13 cellular contexts compared by ENCODE assay signal in genomic region chr6:166325383-166326042, GRCh38. TPM values are rescaled to one million over a fixed set of nuclear protein-coding genes. Genes with fewer than 3 reads are reported as not detected.
DNase-seq lines count a peak whose midpoint lies in the region; ATAC-seq and TF ChIP-seq lines count a peak whose summit lies in the region.
"Had no signal": no experiment of that assay in that cellular context is flagged by ENCODE, and none has a peak within 500 bp of the region (broad histone marks: within the 10 kb centered on the region; RNA-seq: fewer than 3 reads in every experiment).

No MANE protein-coding gene starts in this region.

- DNase-seq in endodermal cell = peak; percentile 81
- DNase-seq in neural progenitor cell (ENCODE audit: low spot score) = no peak
- DNase-seq in ovary = no peak
- DNase-seq in heart right ventricle = no peak
- DNase-seq in COLO668 (lab: John Stamatoyannopoulos, UW; ENCODE audit: unreplicated experiment) = no peak
- DNase-seq: sigmoid colon had no signal

- H3K9me3 Mint-ChIP-seq in endodermal cell = no peaks in the 10 kb centered on the region
- H3K9me3 Mint-ChIP-seq in neural progenitor cell = no peaks in the 10 kb centered on the region
- H3K9me3 Mint-ChIP-seq: CD14-positive monocyte had no signal

- WGBS in endodermal cell (ENCODE audit: insufficient coverage in 1 of 2, insufficient read length in 1 of 2), 2 experiments = 68 to 93% methylated on average over 3 to 6 of the region's 6 CpGs
- WGBS in ovary, 3 donors = 85 to 89% (median 86%) methylated on average over 6 of the region's 6 CpGs
- WGBS in heart right ventricle, 2 donors = 81 to 87% methylated on average over 6 of the region's 6 CpGs

- H3K9ac ChIP-seq in endodermal cell (ENCODE audit: extremely low read depth, low read length, poor library complexity, severe bottlenecking) (no peak overlapping the region), neural progenitor cell (no peak overlapping the region)

- peaks cover 26% of the 10 kb centered on the region for H4K20me1 ChIP-seq in neural progenitor cell (ENCODE audit: low read depth)

- no peak overlapping the region for H2AFZ ChIP-seq in neural progenitor cell (replicated peaks)

- H3K36me3 ChIP-seq in endodermal cell (ENCODE audit: control insufficient read depth, insufficient read depth, low read length) (peaks cover 71% of the 10 kb centered on the region), neural progenitor cell (no peaks in the 10 kb centered on the region), ovary (no peaks in the 10 kb centered on the region), heart right ventricle (peaks cover 0 to 90% (median 26%) of the 10 kb centered on the region in 9 donors)

- no peak overlapping the region for H3K27ac ChIP-seq in endodermal cell (ENCODE audit: low read depth, low read length)
- no peak overlapping the region for H3K27ac ChIP-seq in neural progenitor cell
- H3K27ac ChIP-seq in ovary = no peak overlapping the region
- H3K27ac ChIP-seq in heart right ventricle = no peak overlapping the region
- H3K27ac ChIP-seq: sigmoid colon, tibial nerve, VCaP had no signal

- no peaks in the 10 kb centered on the region for H3K27me3 ChIP-seq in endodermal cell (ENCODE audit: control insufficient read depth, insufficient read depth, low read length, poor library complexity, severe bottlenecking)
- no peaks in the 10 kb centered on the region for H3K27me3 ChIP-seq in neural progenitor cell
- no peaks in the 10 kb centered on the region for H3K27me3 ChIP-seq in ovary
- no peaks in the 10 kb centered on the region for H3K27me3 ChIP-seq in heart right ventricle
- H3K27me3 ChIP-seq: sigmoid colon, tibial nerve had no signal

- no peak overlapping the region for H3K4me2 ChIP-seq in neural progenitor cell

- H3K4me3 Mint-ChIP-seq in endodermal cell = no peak overlapping the region
- H3K4me3 Mint-ChIP-seq in neural progenitor cell = no peak overlapping the region
- H3K4me3 Mint-ChIP-seq: CD14-positive monocyte had no signal

- peak overlapping the region; percentile 19 for H3K4me3 ChIP-seq in endodermal cell (ENCODE audit: low read length)
- no peak overlapping the region for H3K4me3 ChIP-seq in neural progenitor cell
- no peak overlapping the region for H3K4me3 ChIP-seq in ovary
- no peak overlapping the region for H3K4me3 ChIP-seq in heart right ventricle
- H3K4me3 ChIP-seq: sigmoid colon, tibial nerve had no signal

- no peak for TF ChIP-seq CTCF in endodermal cell (conservative IDR thresholded peaks at IDR 0.05)
- no peak for TF ChIP-seq CTCF in neural progenitor cell (IDR thresholded peaks at IDR 0.05)
- TF ChIP-seq CTCF in ovary (IDR thresholded peaks at IDR 0.05) = no peak
- TF ChIP-seq CTCF in heart right ventricle (IDR thresholded peaks at IDR 0.05) = no peak

- no peak for TF ChIP-seq EP300 in ovary (IDR thresholded peaks at IDR 0.05)

- no peak for TF ChIP-seq POLR2A in ovary (IDR thresholded peaks at IDR 0.05)

- peaks cover 22% of the 10 kb centered on the region for H3K79me2 ChIP-seq in neural progenitor cell (ENCODE audit: low read depth)

- H3K27ac Mint-ChIP-seq in endodermal cell = peak overlapping the region; percentile 71
- H3K27ac Mint-ChIP-seq in neural progenitor cell = no peak overlapping the region

- peaks cover 22% of the 10 kb centered on the region for H3K4me1 Mint-ChIP-seq in endodermal cell
- H3K4me1 Mint-ChIP-seq in neural progenitor cell = peaks cover 9% of the 10 kb centered on the region
- H3K4me1 Mint-ChIP-seq: CD14-positive monocyte had no signal

- H3K36me3 Mint-ChIP-seq in endodermal cell (ENCODE audit: low read depth) (peaks cover 50% of the 10 kb centered on the region), neural progenitor cell (peaks cover 10% of the 10 kb centered on the region)

- H3K27me3 Mint-ChIP-seq in endodermal cell (ENCODE audit: insufficient read depth) (no peaks in the 10 kb centered on the region), neural progenitor cell (ENCODE audit: insufficient read depth, low read depth) (no peaks in the 10 kb centered on the region)

- intact Hi-C loops in ovary (cut with DNase I) = no loop called here
- intact Hi-C loops in heart right ventricle (cut with DNase I) = loop anchor here in 1 of 10 donors (5.0 kb wide), 1 partner anchor 57 kb away; the partner anchor contains the start of gene MPC1

- H3K9me3 ChIP-seq in endodermal cell (ENCODE audit: control insufficient read depth, low read length) = no peaks in the 10 kb centered on the region
- no peaks in the 10 kb centered on the region for H3K9me3 ChIP-seq in neural progenitor cell (ENCODE audit: low read depth)
- no peaks in the 10 kb centered on the region for H3K9me3 ChIP-seq in ovary
- no peaks in the 10 kb centered on the region for H3K9me3 ChIP-seq in heart right ventricle
- H3K9me3 ChIP-seq: sigmoid colon, tibial nerve had no signal

- H3K4me1 ChIP-seq in endodermal cell (ENCODE audit: control insufficient read depth, insufficient read depth, low read length) (peaks cover 14% of the 10 kb centered on the region), neural progenitor cell (peaks cover 9% of the 10 kb centered on the region), ovary (ENCODE audit: insufficient read depth) (no peaks in the 10 kb centered on the region), heart right ventricle (peaks cover 0 to 8% (median 6%) of the 10 kb centered on the region in 9 donors)

- H3F3A ChIP-seq in neural progenitor cell (ENCODE audit: low read depth) = no peaks in the 10 kb centered on the region

- ATAC-seq in GM18520 (IDR thresholded peaks at IDR 0.05; ENCODE audit: unreplicated experiment) = peak; percentile 83
- ATAC-seq in GM21447 (IDR thresholded peaks at IDR 0.05; ENCODE audit: unreplicated experiment) = peak; percentile 91
- peak; percentile 83 for ATAC-seq in HG03095 (IDR thresholded peaks at IDR 0.05; ENCODE audit: unreplicated experiment)
- ATAC-seq in heart right ventricle = no peak

RNA-seq across cellular contexts. Expression of gene SFT2D1, which starts 16.8 kb away (rescaled TPM):
- 10 to 100 TPM; 42.4 to 53.9 TPM for total RNA-seq in endodermal cell
- polyA plus RNA-seq in endodermal cell (2013, experiment 1 of 2) = 52.4 TPM
- 51.3 TPM for polyA plus RNA-seq in endodermal cell (2013, experiment 2 of 2)
- 38.1 and 48.9 TPM in 2 replicates for total RNA-seq in neural progenitor cell (ENCODE audit: low replicate concordance)
- total RNA-seq in ovary = 10 to 100 TPM; 25.9 to 50.3 (median 34.1) TPM
- polyA plus RNA-seq in ovary = 10 to 100 TPM; 43.3 to 46.1 TPM
- 10 to 100 TPM; 15.6 to 28.1 (median 21.4) TPM for total RNA-seq in heart right ventricle
- 10 to 100 TPM; 35.9 to 43.6 TPM for polyA plus RNA-seq in heart right ventricle

RNA-seq across cellular contexts. Expression of gene PRR18, which starts 17.3 kb away (rescaled TPM):
- total RNA-seq in endodermal cell (under 1 TPM; 0.09 to 0.42 TPM), neural progenitor cell (ENCODE audit: low replicate concordance) (0.13 and 0.40 TPM in 2 replicates), ovary (1 to 10 TPM in 1 of 7 donors, under 1 TPM in 2, not detected in 4; 0.17 to 5.1 (median 0.33) TPM), heart right ventricle (under 1 TPM in 4 of 10 donors, not detected in 6; 0.08 to 0.20 (median 0.15) TPM)
- not detected for polyA plus RNA-seq in endodermal cell (2013, experiment 1 of 2)
- not detected for polyA plus RNA-seq in endodermal cell (2013, experiment 2 of 2)
- polyA plus RNA-seq in ovary (under 1 TPM in 1 of 2 donors, not detected in 1; 0.05 TPM), heart right ventricle (under 1 TPM in 1 of 2 donors, not detected in 1; 0.03 TPM)
- polyA plus RNA-seq: CD14-positive monocyte, esophagus had no signal

RNA-seq across cellular contexts. Expression of gene MPC1, which starts 57.2 kb away (rescaled TPM):
- total RNA-seq in endodermal cell (1 to 10 TPM; 8.2 to 8.7 TPM), neural progenitor cell (ENCODE audit: low replicate concordance) (9.4 and 13.2 TPM in 2 replicates), ovary (10 to 100 TPM; 34.1 to 46.7 (median 37.6) TPM), heart right ventricle (100 to 1,000 TPM; 276 to 736 (median 588) TPM)
- 26.6 TPM for polyA plus RNA-seq in endodermal cell (2013, experiment 1 of 2)
- polyA plus RNA-seq in endodermal cell (2013, experiment 2 of 2) = 30.0 TPM
- polyA plus RNA-seq in ovary (10 to 100 TPM; 61.2 to 82.6 TPM), heart right ventricle (100 to 1,000 TPM; 358 to 359 TPM)

Comparison
In these comparisons a context has a peak if more than half of its experiments do, and no peak if none do; other contexts are left out.
1. ATAC-seq: peak in GM18520 (single experiment), GM21447 (single experiment) and HG03095 (single experiment); none in heart right ventricle (0 of 8).
2. RNA of gene MPC1, which starts 57.2 kb away (total RNA-seq): 276 to 736 TPM in heart right ventricle; 34.1 to 46.7 TPM in ovary, 9.4 to 13.2 TPM in neural progenitor cell and 8.2 to 8.7 TPM in endodermal cell; every median in the first group is over 4 times any median in the second.